25 cellular contexts compared by ENCODE assay signal in the genomic region with DNA sequence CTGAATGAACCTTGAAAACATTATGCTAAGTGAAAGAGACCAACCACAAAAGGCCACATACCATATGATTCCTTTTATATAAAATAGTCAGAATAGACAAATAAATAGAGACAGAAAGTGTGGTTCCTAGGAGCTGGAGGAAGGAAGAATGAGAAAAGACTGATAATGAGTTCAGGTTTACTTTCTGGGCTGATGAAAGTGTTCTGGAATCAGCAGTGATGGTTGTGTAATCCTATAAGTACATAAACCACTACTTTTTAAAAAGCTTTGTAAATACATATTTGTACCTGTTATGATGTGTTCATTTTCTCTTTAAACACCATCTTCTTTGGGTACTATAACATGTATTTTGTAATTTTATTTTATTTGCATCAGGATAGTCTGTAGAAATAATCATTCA. TPM values are rescaled to one million over a fixed set of nuclear protein-coding genes. Genes with fewer than 3 reads are reported as not detected.
"Had no signal": no experiment of that assay in that cellular context is flagged by ENCODE, and none has a peak within 500 bp of the region (broad histone marks: within the 10 kb centered on the region; RNA-seq: fewer than 3 reads in every experiment).

No MANE protein-coding gene starts in this region.

- H3K36me3 ChIP-seq: esophagus muscularis mucosa, gastrocnemius medialis, neutrophil, right atrium auricular region, upper lobe of left lung, uterus had no signal

- H3K4me1 ChIP-seq: right atrium auricular region, tibial artery, uterus had no signal

- H3K4me1 Mint-ChIP-seq: naive thymus-derived CD8-positive, alpha-beta T cell; stimulated activated memory B cell treated with anti-CD40 and anti-IgM and Interleukin-4, amounts not matched to agents 10 μg/mL and 1 μg/mL and 100 μg/mL, for 72 hours had no signal

- H3K27ac ChIP-seq: dorsolateral prefrontal cortex, esophagus muscularis mucosa, neutrophil, right atrium auricular region, tibial artery, upper lobe of left lung, uterus had no signal

- DNase-seq: cortex of kidney; dorsolateral prefrontal cortex; effector CD8-positive, alpha-beta T cell; gastrocnemius medialis; glutamatergic neuron; left colon; mucosa of descending colon; naive thymus-derived CD8-positive, alpha-beta T cell; posterior cingulate gyrus; stimulated activated CD4-positive, alpha-beta T cell treated with anti-CD3 and anti-CD28 coated beads, Interleukin-4, amount 100 ng/mL, for 1 hour; tibial artery; upper lobe of left lung; uterus had no signal

- H3K4me3 ChIP-seq: dorsolateral prefrontal cortex, esophagus muscularis mucosa, gastrocnemius medialis, mucosa of descending colon, right atrium auricular region, smooth muscle cell, tibial artery, upper lobe of left lung, uterus had no signal

- H3K4me3 Mint-ChIP-seq: naive thymus-derived CD8-positive, alpha-beta T cell; stimulated activated memory B cell treated with anti-CD40 and anti-IgM and Interleukin-4, amounts not matched to agents 10 μg/mL and 1 μg/mL and 100 μg/mL, for 72 hours; stimulated activated naive CD8-positive, alpha-beta T cell treated with anti-CD3 and anti-CD28 coated beads, Interleukin-15, Interleukin-2, amounts not matched to agents 100 ng/mL and 50 ng/mL, for 24 hours had no signal

- H3K9me3 Mint-ChIP-seq: naive thymus-derived CD8-positive, alpha-beta T cell; stimulated activated memory B cell treated with anti-CD40 and anti-IgM and Interleukin-4, amounts not matched to agents 10 μg/mL and 1 μg/mL and 100 μg/mL, for 72 hours; stimulated activated naive CD8-positive, alpha-beta T cell treated with anti-CD3 and anti-CD28 coated beads, Interleukin-15, Interleukin-2, amounts not matched to agents 100 ng/mL and 50 ng/mL, for 24 hours had no signal

- H3K27me3 ChIP-seq: esophagus muscularis mucosa, neutrophil, right atrium auricular region, tibial artery, upper lobe of left lung had no signal

- H3K27me3 Mint-ChIP-seq: stimulated activated memory B cell treated with anti-CD40 and anti-IgM and Interleukin-4, amounts not matched to agents 10 μg/mL and 1 μg/mL and 100 μg/mL, for 72 hours had no signal

- H3K9me3 ChIP-seq: esophagus muscularis mucosa, gastrocnemius medialis, mucosa of descending colon, neutrophil, right atrium auricular region, tibial artery, upper lobe of left lung, uterus had no signal

- H3K27ac Mint-ChIP-seq: naive thymus-derived CD8-positive, alpha-beta T cell; stimulated activated memory B cell treated with anti-CD40 and anti-IgM and Interleukin-4, amounts not matched to agents 10 μg/mL and 1 μg/mL and 100 μg/mL, for 72 hours; stimulated activated naive CD8-positive, alpha-beta T cell treated with anti-CD3 and anti-CD28 coated beads, Interleukin-15, Interleukin-2, amounts not matched to agents 100 ng/mL and 50 ng/mL, for 24 hours had no signal

- H3K4me2 ChIP-seq: smooth muscle cell had no signal

- FAIRE-seq: endometrium had no signal

- H3K36me3 Mint-ChIP-seq: naive thymus-derived CD8-positive, alpha-beta T cell; stimulated activated memory B cell treated with anti-CD40 and anti-IgM and Interleukin-4, amounts not matched to agents 10 μg/mL and 1 μg/mL and 100 μg/mL, for 72 hours had no signal

- ATAC-seq: gastrocnemius medialis; left colon; mucosa of descending colon; naive thymus-derived CD8-positive, alpha-beta T cell; stimulated activated memory B cell treated with anti-CD40 and anti-IgM and Interleukin-4, amounts not matched to agents 10 μg/mL and 1 μg/mL and 100 μg/mL, for 72 hours had no signal

RNA-seq across cellular contexts. Expression of a gene that starts 20.6 kb away (rescaled TPM):
- polyA plus RNA-seq: naive thymus-derived CD8-positive, alpha-beta T cell had no signal

RNA-seq across cellular contexts. Expression of a gene that starts 28.1 kb away (rescaled TPM):
- total RNA-seq: chondrocyte; fibroblast of villous mesenchyme; kidney epithelial cell; naive thymus-derived CD8-positive, alpha-beta T cell; osteoblast; smooth muscle cell had no signal
- polyA plus RNA-seq: naive thymus-derived CD8-positive, alpha-beta T cell; neural cell; smooth muscle cell had no signal
